ENCODE assay signal across 9 cellular contexts in the genomic region with DNA sequence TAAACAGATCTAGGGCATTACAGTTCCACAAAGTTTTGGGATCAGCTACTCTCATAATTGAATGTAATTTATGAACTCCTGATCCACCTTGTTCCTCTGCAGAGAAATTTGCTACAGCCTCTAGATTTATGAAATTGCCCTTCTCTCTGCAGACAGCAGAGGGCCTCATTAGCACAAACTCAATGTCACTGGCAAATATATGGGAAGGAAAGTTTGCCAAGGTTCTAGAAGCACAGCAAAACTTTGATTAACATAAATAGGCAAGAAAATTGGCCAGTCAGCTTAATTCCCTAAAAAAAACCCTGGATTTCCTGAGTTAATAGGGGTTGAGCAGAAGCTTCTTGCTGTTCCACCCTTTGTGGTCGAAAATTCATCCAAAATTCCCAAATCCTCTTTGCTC. TPM values are rescaled to one million over a fixed set of nuclear protein-coding genes. Genes with fewer than 3 reads are reported as not detected.
DNase-seq lines count a peak whose midpoint lies in the region; ATAC-seq and TF ChIP-seq lines count a peak whose summit lies in the region.
"Had no signal": no experiment of that assay in that cellular context is flagged by ENCODE, and none has a peak within 500 bp of the region (broad histone marks: within the 10 kb centered on the region; RNA-seq: fewer than 3 reads in every experiment).

No MANE protein-coding gene starts in this region.

- no peak overlapping the region for H3K4me3 ChIP-seq in fibroblast of the aortic adventitia (ENCODE audit: low read depth, low read length)
- H3K4me3 ChIP-seq: BLaER1 treated with 17β-estradiol and CSF1 and Interleukin-3, amounts not matched to agents 10 nM and 100 nM had no signal

- ATAC-seq in SK-N-SH treated with all-trans-retinoic acid at 6 μM for 48 hours (peak; percentile 72), GM19455 (IDR thresholded peaks at IDR 0.05; ENCODE audit: unreplicated experiment) (no peak)

- peak; percentile 81 for TF ChIP-seq CTCF in fibroblast of the aortic adventitia (IDR thresholded peaks at IDR 0.05; ENCODE audit: insufficient read depth, low read length)

- DNase-seq in DMS79 treated with DMSO at 0.1 percent for 48 hours (lab: John Stamatoyannopoulos, UW) (peak; percentile 44), DMS79 (lab: John Stamatoyannopoulos, UW) (no peak), HT1080 (ENCODE audit: low read depth) (peak; percentile 20), fibroblast of the aortic adventitia (ENCODE audit: low read depth) (peak; percentile 76), renal cortical epithelial cell (ENCODE audit: low read depth) (peak; percentile 50), ureter (ENCODE audit: low spot score) (no peak)

TF ChIP-seq in SK-N-SH treated with all-trans-retinoic acid at 6 μM for 48 hours, 23 proteins besides CTCF, POLR2A, EP300 and RAD21:
- TF ChIP-seq ZNF8 (CRISPR knock-in tag; IDR thresholded peaks at IDR 0.05): no peak
- TF ChIP-seq CSDC2 (CRISPR knock-in tag; IDR thresholded peaks at IDR 0.05): no peak
- no peak for TF ChIP-seq ZC3H10 (CRISPR knock-in tag; IDR thresholded peaks at IDR 0.05)
- TF ChIP-seq, protein P1, sequence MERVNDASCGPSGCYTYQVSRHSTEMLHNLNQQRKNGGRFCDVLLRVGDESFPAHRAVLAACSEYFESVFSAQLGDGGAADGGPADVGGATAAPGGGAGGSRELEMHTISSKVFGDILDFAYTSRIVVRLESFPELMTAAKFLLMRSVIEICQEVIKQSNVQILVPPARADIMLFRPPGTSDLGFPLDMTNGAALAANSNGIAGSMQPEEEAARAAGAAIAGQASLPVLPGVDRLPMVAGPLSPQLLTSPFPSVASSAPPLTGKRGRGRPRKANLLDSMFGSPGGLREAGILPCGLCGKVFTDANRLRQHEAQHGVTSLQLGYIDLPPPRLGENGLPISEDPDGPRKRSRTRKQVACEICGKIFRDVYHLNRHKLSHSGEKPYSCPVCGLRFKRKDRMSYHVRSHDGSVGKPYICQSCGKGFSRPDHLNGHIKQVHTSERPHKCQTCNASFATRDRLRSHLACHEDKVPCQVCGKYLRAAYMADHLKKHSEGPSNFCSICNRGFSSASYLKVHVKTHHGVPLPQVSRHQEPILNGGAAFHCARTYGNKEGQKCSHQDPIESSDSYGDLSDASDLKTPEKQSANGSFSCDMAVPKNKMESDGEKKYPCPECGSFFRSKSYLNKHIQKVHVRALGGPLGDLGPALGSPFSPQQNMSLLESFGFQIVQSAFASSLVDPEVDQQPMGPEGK (CRISPR knock-in tag; IDR thresholded peaks at IDR 0.05; ENCODE audit: borderline replicate concordance): no peak
- no peak for TF ChIP-seq ZNF70 (CRISPR knock-in tag; IDR thresholded peaks at IDR 0.05)
- TF ChIP-seq, protein P2, sequence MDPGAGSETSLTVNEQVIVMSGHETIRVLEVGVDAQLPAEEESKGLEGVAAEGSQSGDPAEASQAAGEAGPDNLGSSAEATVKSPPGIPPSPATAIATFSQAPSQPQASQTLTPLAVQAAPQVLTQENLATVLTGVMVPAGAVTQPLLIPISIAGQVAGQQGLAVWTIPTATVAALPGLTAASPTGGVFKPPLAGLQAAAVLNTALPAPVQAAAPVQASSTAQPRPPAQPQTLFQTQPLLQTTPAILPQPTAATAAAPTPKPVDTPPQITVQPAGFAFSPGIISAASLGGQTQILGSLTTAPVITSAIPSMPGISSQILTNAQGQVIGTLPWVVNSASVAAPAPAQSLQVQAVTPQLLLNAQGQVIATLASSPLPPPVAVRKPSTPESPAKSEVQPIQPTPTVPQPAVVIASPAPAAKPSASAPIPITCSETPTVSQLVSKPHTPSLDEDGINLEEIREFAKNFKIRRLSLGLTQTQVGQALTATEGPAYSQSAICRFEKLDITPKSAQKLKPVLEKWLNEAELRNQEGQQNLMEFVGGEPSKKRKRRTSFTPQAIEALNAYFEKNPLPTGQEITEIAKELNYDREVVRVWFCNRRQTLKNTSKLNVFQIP (CRISPR knock-in tag; IDR thresholded peaks at IDR 0.05; ENCODE audit: borderline replicate concordance, low read depth): no peak
- TF ChIP-seq ISL1 (CRISPR knock-in tag; IDR thresholded peaks at IDR 0.05): no peak
- no peak for TF ChIP-seq ZNF565 (CRISPR knock-in tag; conservative IDR thresholded peaks at IDR 0.05; ENCODE audit: low read depth)
- no peak for TF ChIP-seq BACH2 (CRISPR knock-in tag; IDR thresholded peaks at IDR 0.05; ENCODE audit: borderline replicate concordance)
- TF ChIP-seq ZFP30 (CRISPR knock-in tag; IDR thresholded peaks at IDR 0.05): no peak
- no peak for TF ChIP-seq GLIS3 (CRISPR knock-in tag; IDR thresholded peaks at IDR 0.05)
- TF ChIP-seq SNAI2 (CRISPR knock-in tag; IDR thresholded peaks at IDR 0.05): no peak
- TF ChIP-seq, protein P3, sequence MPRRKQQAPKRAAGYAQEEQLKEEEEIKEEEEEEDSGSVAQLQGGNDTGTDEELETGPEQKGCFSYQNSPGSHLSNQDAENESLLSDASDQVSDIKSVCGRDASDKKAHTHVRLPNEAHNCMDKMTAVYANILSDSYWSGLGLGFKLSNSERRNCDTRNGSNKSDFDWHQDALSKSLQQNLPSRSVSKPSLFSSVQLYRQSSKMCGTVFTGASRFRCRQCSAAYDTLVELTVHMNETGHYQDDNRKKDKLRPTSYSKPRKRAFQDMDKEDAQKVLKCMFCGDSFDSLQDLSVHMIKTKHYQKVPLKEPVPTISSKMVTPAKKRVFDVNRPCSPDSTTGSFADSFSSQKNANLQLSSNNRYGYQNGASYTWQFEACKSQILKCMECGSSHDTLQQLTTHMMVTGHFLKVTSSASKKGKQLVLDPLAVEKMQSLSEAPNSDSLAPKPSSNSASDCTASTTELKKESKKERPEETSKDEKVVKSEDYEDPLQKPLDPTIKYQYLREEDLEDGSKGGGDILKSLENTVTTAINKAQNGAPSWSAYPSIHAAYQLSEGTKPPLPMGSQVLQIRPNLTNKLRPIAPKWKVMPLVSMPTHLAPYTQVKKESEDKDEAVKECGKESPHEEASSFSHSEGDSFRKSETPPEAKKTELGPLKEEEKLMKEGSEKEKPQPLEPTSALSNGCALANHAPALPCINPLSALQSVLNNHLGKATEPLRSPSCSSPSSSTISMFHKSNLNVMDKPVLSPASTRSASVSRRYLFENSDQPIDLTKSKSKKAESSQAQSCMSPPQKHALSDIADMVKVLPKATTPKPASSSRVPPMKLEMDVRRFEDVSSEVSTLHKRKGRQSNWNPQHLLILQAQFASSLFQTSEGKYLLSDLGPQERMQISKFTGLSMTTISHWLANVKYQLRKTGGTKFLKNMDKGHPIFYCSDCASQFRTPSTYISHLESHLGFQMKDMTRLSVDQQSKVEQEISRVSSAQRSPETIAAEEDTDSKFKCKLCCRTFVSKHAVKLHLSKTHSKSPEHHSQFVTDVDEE (CRISPR knock-in tag; IDR thresholded peaks at IDR 0.05): no peak
- TF ChIP-seq, protein P4, sequence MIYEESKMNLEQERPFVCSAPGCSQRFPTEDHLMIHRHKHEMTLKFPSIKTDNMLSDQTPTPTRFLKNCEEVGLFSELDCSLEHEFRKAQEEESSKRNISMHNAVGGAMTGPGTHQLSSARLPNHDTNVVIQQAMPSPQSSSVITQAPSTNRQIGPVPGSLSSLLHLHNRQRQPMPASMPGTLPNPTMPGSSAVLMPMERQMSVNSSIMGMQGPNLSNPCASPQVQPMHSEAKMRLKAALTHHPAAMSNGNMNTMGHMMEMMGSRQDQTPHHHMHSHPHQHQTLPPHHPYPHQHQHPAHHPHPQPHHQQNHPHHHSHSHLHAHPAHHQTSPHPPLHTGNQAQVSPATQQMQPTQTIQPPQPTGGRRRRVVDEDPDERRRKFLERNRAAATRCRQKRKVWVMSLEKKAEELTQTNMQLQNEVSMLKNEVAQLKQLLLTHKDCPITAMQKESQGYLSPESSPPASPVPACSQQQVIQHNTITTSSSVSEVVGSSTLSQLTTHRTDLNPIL (CRISPR knock-in tag; IDR thresholded peaks at IDR 0.05; ENCODE audit: low read depth): no peak
- TF ChIP-seq ARNTL (CRISPR knock-in tag; IDR thresholded peaks at IDR 0.05; ENCODE audit: borderline replicate concordance, low read depth): no peak
- TF ChIP-seq, protein P5, sequence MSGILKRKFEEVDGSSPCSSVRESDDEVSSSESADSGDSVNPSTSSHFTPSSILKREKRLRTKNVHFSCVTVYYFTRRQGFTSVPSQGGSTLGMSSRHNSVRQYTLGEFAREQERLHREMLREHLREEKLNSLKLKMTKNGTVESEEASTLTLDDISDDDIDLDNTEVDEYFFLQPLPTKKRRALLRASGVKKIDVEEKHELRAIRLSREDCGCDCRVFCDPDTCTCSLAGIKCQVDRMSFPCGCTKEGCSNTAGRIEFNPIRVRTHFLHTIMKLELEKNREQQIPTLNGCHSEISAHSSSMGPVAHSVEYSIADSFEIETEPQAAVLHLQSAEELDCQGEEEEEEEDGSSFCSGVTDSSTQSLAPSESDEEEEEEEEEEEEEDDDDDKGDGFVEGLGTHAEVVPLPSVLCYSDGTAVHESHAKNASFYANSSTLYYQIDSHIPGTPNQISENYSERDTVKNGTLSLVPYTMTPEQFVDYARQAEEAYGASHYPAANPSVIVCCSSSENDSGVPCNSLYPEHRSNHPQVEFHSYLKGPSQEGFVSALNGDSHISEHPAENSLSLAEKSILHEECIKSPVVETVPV (CRISPR knock-in tag; IDR thresholded peaks at IDR 0.05): no peak
- no peak for TF ChIP-seq TOX (CRISPR knock-in tag; IDR thresholded peaks at IDR 0.05; ENCODE audit: borderline replicate concordance)
- no peak for TF ChIP-seq PPARA (CRISPR knock-in tag; IDR thresholded peaks at IDR 0.05; ENCODE audit: borderline replicate concordance)

RNA-seq across cellular contexts. Expression of a gene that starts 31.5 kb away (rescaled TPM):
- total RNA-seq in HT1080 (2014; rRNA removed; shearing (Covaris generic)): 39.6 and 55.5 TPM in 2 replicates
- 55.6 and 56.7 TPM in 2 replicates for polyA plus RNA-seq in HT1080 (2015; cell fraction: cytosol; rRNA removed)
- 38.4 and 40.4 TPM in 2 replicates for polyA plus RNA-seq in HT1080 (2015; cell fraction: nucleus; rRNA removed)
- 37.9 and 60.9 TPM in 2 replicates for total RNA-seq in fibroblast of the aortic adventitia (ENCODE audit: low replicate concordance)
- 74.9 and 89.8 TPM in 2 replicates for total RNA-seq in renal cortical epithelial cell
- 40.8 TPM for total RNA-seq in ureter

Comparison
In these comparisons a context has a peak if more than half of its experiments do, and no peak if none do; other contexts are left out.
1. DNase-seq: peak in DMS79 treated with DMSO at 0.1 percent for 48 hours (single experiment), HT1080 (single experiment), fibroblast of the aortic adventitia (single experiment) and renal cortical epithelial cell (single experiment); none in DMS79 (single experiment) and ureter (single experiment).